In genomic region chrY:2934861-2935605, GRCh38 we compare ENCODE assay signal across 9 cellular contexts. TPM values are rescaled to one million over a fixed set of nuclear protein-coding genes. Genes with fewer than 3 reads are reported as not detected.
DNase-seq lines count a peak whose midpoint lies in the region; ATAC-seq and TF ChIP-seq lines count a peak whose summit lies in the region.
"Had no signal": no experiment of that assay in that cellular context is flagged by ENCODE, and none has a peak within 500 bp of the region (broad histone marks: within the 10 kb centered on the region; RNA-seq: fewer than 3 reads in every experiment).

ZFY (plus strand) TSS chrY:2935381; CDS start chrY:2953937, 18,556 bp downstream.

- no peaks in the 10 kb centered on the region for H4K20me1 ChIP-seq in neural cell (ENCODE audit: insufficient read depth)

- H3K4me3 ChIP-seq in BJ (ENCODE audit: low read depth, low read length), result peak within 1 kb of the TSS; percentile 67
- peak within 1 kb of the TSS; percentile 74 for H3K4me3 ChIP-seq in neural cell (ENCODE audit: low read length)
- H3K4me3 ChIP-seq in aorta (ENCODE audit: low read length in 2 of 2), result peak within 1 kb of the TSS in 1 of 2 donors; percentile 63

- H3F3A ChIP-seq in neural cell (ENCODE audit: insufficient read depth, low read length, poor library complexity, severe bottlenecking), result no peaks in the 10 kb centered on the region

- no peaks in the 10 kb centered on the region for H3K9me3 Mint-ChIP-seq in HFFc6

- peak within 1 kb of the TSS; percentile 99 for H3K27ac Mint-ChIP-seq in HFFc6

- no peaks in the 10 kb centered on the region for H3K27me3 ChIP-seq in BJ (ENCODE audit: control insufficient read depth, insufficient read depth, low read length)
- H3K27me3 ChIP-seq in neural cell (ENCODE audit: insufficient read depth, low read depth, low read length), result no peaks in the 10 kb centered on the region
- H3K27me3 ChIP-seq in aorta (ENCODE audit: control insufficient read depth in 1 of 2, insufficient read depth in 2 of 2, low read length in 1 of 2), result no peaks in the 10 kb centered on the region

- peaks cover 13% of the 10 kb centered on the region for H3K36me3 Mint-ChIP-seq in HFFc6 (ENCODE audit: low read depth)

- no peaks in the 10 kb centered on the region for H3K4me1 ChIP-seq in aorta (ENCODE audit: control insufficient read depth in 1 of 2, insufficient read depth in 2 of 2, low read length in 2 of 2)

- peaks cover 27% of the 10 kb centered on the region for H3K4me1 Mint-ChIP-seq in HFFc6 (ENCODE audit: low read depth)

- no peak for TF ChIP-seq RAD21 in neural cell (conservative IDR thresholded peaks at IDR 0.05)

- H3K4me3 Mint-ChIP-seq in HFFc6, result peak within 1 kb of the TSS; percentile 94

- H3K36me3 ChIP-seq in BJ (ENCODE audit: control insufficient read depth, insufficient read depth, low read length), result no peaks in the 10 kb centered on the region
- H3K36me3 ChIP-seq in neural cell (ENCODE audit: insufficient read depth, low read length), result no peaks in the 10 kb centered on the region
- H3K36me3 ChIP-seq in aorta (ENCODE audit: control insufficient read depth in 1 of 2, insufficient read depth in 2 of 2, low read length in 1 of 2), result no peaks in the 10 kb centered on the region

- ATAC-seq in aorta (ENCODE audit: low FRiP score), result no peak

- H3K4me2 ChIP-seq in neural cell (ENCODE audit: low read length), result peak within 1 kb of the TSS; percentile 51

- no peaks in the 10 kb centered on the region for H3K9me2 ChIP-seq in neural cell (ENCODE audit: insufficient read depth, low read length)

- no peaks in the 10 kb centered on the region; the same call in 1 of the 2 replicates for H3K27me3 Mint-ChIP-seq in HFFc6 (ENCODE audit: insufficient read depth)

- peak within 1 kb of the TSS; percentile 95 for H3K9ac ChIP-seq in neural cell (ENCODE audit: low read length)

- intact Hi-C loops in aorta (cut with DNase I), result no loop called here

- H3K79me2 ChIP-seq in neural cell (replicated peaks; ENCODE audit: insufficient read depth, low read length), result peaks cover 34% of the 10 kb centered on the region

- CTCF ChIA-PET in BJ (lab: Yijun Ruan, JAX) (no interaction called here), RWPE1 (lab: Yijun Ruan, JAX) (no interaction called here)

- peak within 1 kb of the TSS; percentile 97 for H3K27ac ChIP-seq in RWPE1
- peak within 1 kb of the TSS; percentile 96 for H3K27ac ChIP-seq in neural cell (ENCODE audit: low read length)
- H3K27ac ChIP-seq in aorta (ENCODE audit: low read depth in 1 of 2, low read length in 2 of 2), result peak within 1 kb of the TSS in 1 of 2 donors; percentile 93

- H3K9me3 ChIP-seq in neural cell (ENCODE audit: low read length) (no peaks in the 10 kb centered on the region), aorta (ENCODE audit: control insufficient read depth, low read length) (no peaks in the 10 kb centered on the region)

- TF ChIP-seq EP300 in neural cell (conservative IDR thresholded peaks at IDR 0.05; ENCODE audit: poor library complexity, severe bottlenecking), result no peak

- TF ChIP-seq CTCF in BJ (IDR thresholded peaks at IDR 0.05; ENCODE audit: insufficient read depth, low read depth, low read length) (no peak), HFFc6 (IDR thresholded peaks at IDR 0.05) (no peak), RWPE1 (conservative IDR thresholded peaks at IDR 0.05; ENCODE audit: low read depth) (no peak), neural cell (IDR thresholded peaks at IDR 0.05; ENCODE audit: poor library complexity, severe bottlenecking) (no peak)

- DNase-seq in BJ (ENCODE audit: low read depth), result no peak
- peak; percentile 25 for DNase-seq in HFFc6
- no peak for DNase-seq in RWPE1 (ENCODE audit: low spot score)
- peak; percentile 24 for DNase-seq in cerebellum (ENCODE audit: low spot score)
- no peak for DNase-seq in aorta
- DNase-seq in SHP77 (lab: John Stamatoyannopoulos, UW), result no peak
- DNase-seq in NCI-H82 (lab: John Stamatoyannopoulos, UW), result no peak

- peak within 1 kb of the TSS; percentile 56 for H2AFZ ChIP-seq in neural cell (ENCODE audit: low read depth, low read length)

- 0% methylated on average over 83 of the region's 83 CpGs; no CpG with 5 or more reads in 1 of the 2 donors for WGBS in aorta, 2 donors

- POLR2A ChIA-PET in BJ (lab: Charles Lee) (no interaction called here), RWPE1 (lab: Yijun Ruan, JAX; ENCODE audit: low non-redundant PET) (no interaction called here)

TF ChIP-seq in neural cell, 6 proteins besides CTCF, POLR2A, EP300 and RAD21:
- TF ChIP-seq EZH2 (IDR thresholded peaks at IDR 0.05; ENCODE audit: borderline replicate concordance, insufficient read depth, low read length, poor library complexity, severe bottlenecking) (no peak), TAF1 (IDR thresholded peaks at IDR 0.05; ENCODE audit: low read depth) (no peak), REST (IDR thresholded peaks at IDR 0.05; ENCODE audit: borderline replicate concordance) (no peak), POLR2AphosphoS5 (IDR thresholded peaks at IDR 0.05) (no peak), MXI1 (conservative IDR thresholded peaks at IDR 0.05; ENCODE audit: poor library complexity, severe bottlenecking) (no peak), SMC3 (conservative IDR thresholded peaks at IDR 0.05; ENCODE audit: poor library complexity) (no peak)

RNA-seq across cellular contexts. Expression of gene ZFY, which starts in this region (rescaled TPM):
- polyA plus RNA-seq in BJ (2011; rRNA removed), result 5.2 and 10.7 TPM in 2 replicates
- 13.2 and 13.9 TPM in 2 replicates for polyA minus RNA-seq in BJ (2011; rRNA and poly(A)+ RNA removed)
- total RNA-seq in HFFc6 (2021; fragmentation: NEBNext Ultra II Directional; extraction: Animal tissue kit (Norgen Biotek cat#: 25700)), result 10 to 100 TPM; 13.8 to 19.7 (median 16.7) TPM
- not detected for total RNA-seq in cerebellum
- 12.9 and 15.5 TPM in 2 replicates for polyA plus RNA-seq in neural cell
- 33.9 and 35.5 TPM in 2 replicates for polyA minus RNA-seq in neural cell
- total RNA-seq in aorta, result not detected
- 1 to 10 TPM in 1 of 2 donors, not detected in 1; 4.4 TPM for polyA plus RNA-seq in aorta
- total RNA-seq: dermis microvascular lymphatic vessel endothelial cell had no signal

Comparison
In these comparisons a context has a peak if more than half of its experiments do, and no peak if none do; other contexts are left out.
1. DNase-seq: peak in HFFc6 (single experiment) and cerebellum (single experiment); none in BJ (single experiment), RWPE1 (single experiment), aorta (0 of 2), SHP77 (0 of 2) and NCI-H82 (single experiment).